ENCODE assay signal across 22 cellular contexts in the genomic region with DNA sequence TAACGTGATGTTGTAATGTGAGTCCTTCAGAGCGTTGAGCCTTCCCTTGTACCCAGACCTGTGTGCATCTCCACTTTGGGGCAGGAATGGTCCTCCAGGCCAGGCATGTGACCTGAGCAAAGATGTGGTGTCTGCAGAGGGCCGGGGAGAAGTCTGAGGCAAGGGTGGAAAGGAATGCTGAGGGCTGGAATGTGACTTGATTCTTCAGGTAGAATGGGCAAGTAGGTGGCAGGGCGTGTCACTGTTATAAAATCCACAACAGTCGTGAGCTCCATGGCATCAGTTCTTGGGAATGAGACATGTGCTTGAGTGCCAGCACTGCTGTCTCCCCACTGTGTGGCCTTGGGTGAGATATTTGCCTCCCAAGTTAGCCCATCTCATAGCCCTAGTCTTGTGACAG. TPM values are rescaled to one million over a fixed set of nuclear protein-coding genes. Genes with fewer than 3 reads are reported as not detected.
A peak's percentile ranks its signal among the peaks of the same experiment; 100 is the strongest.
DNase-seq lines count a peak whose midpoint lies in the region; ATAC-seq and TF ChIP-seq lines count a peak whose summit lies in the region.
"Had no signal": no experiment of that assay in that cellular context is flagged by ENCODE, and none has a peak within 500 bp of the region (broad histone marks: within the 10 kb centered on the region; RNA-seq: fewer than 3 reads in every experiment).

No MANE protein-coding gene starts in this region.

- no peak overlapping the region for H3K4me3 ChIP-seq in lower lobe of right lung
- H3K4me3 ChIP-seq in left ventricle myocardium inferior: no peak overlapping the region
- H3K4me3 ChIP-seq: A549, prostate gland, tibial nerve had no signal

- no peak for ATAC-seq in activated naive CD4-positive, alpha-beta T cell treated with anti-CD3 and anti-CD28 coated beads, Interleukin-2, amount 50 U/mL, for 72 hours
- peak; percentile 62 to 75 for ATAC-seq in lower lobe of right lung
- ATAC-seq in stimulated activated naive B cell treated with anti-CD40 and anti-IgM and Interleukin-4, amounts not matched to agents 10 μg/mL and 1 μg/mL and 100 μg/mL, for 72 hours (replicated peaks): no peak
- ATAC-seq: A549 had no signal

- no peaks in the 10 kb centered on the region for H3K27me3 ChIP-seq in lower lobe of right lung (ENCODE audit: low read depth)
- H3K27me3 ChIP-seq in left ventricle myocardium inferior (ENCODE audit: low read depth): no peaks in the 10 kb centered on the region
- H3K27me3 ChIP-seq: BE2C, brain microvascular endothelial cell, tibial nerve had no signal

- H3K27ac Mint-ChIP-seq in activated naive CD4-positive, alpha-beta T cell treated with anti-CD3 and anti-CD28 coated beads for 36 hours: peak overlapping the region; percentile 32
- peak overlapping the region in 1 of 2 donors; percentile 77 for H3K27ac Mint-ChIP-seq in activated naive CD4-positive, alpha-beta T cell treated with anti-CD3 and anti-CD28 coated beads, Interleukin-2, amount 50 U/mL, for 72 hours
- H3K27ac Mint-ChIP-seq in activated T-helper 1 cell treated with anti-CD3 and anti-CD28 coated beads, Interleukin-12 subunit alpha, Interleukin-12 subunit beta, Interleukin-2, Interleukin-4 antibody, amounts not matched to agents 30 ng/mL and 10 ng/mL and 1 ng/mL, durations not matched to agents 14 hours and 24 hours and 36 hours: peak overlapping the region; percentile 64
- H3K27ac Mint-ChIP-seq in stimulated activated naive B cell treated with anti-CD40 and anti-IgM and Interleukin-4, amounts not matched to agents 10 μg/mL and 1 μg/mL and 100 μg/mL, for 72 hours: peak overlapping the region; percentile 3

- H3K4me1 ChIP-seq in lower lobe of right lung: no peaks in the 10 kb centered on the region
- peaks cover 20% of the 10 kb centered on the region for H3K4me1 ChIP-seq in left ventricle myocardium inferior
- H3K4me1 ChIP-seq: A549, BE2C, prostate gland had no signal

- H3K27me3 Mint-ChIP-seq in activated naive CD4-positive, alpha-beta T cell treated with anti-CD3 and anti-CD28 coated beads for 36 hours (ENCODE audit: low read depth): no peaks in the 10 kb centered on the region
- no peaks in the 10 kb centered on the region for H3K27me3 Mint-ChIP-seq in activated T-helper 1 cell treated with anti-CD3 and anti-CD28 coated beads, Interleukin-12 subunit alpha, Interleukin-12 subunit beta, Interleukin-2, Interleukin-4 antibody, amounts not matched to agents 30 ng/mL and 10 ng/mL and 1 ng/mL, durations not matched to agents 14 hours and 24 hours and 36 hours (ENCODE audit: insufficient read depth)
- no peaks in the 10 kb centered on the region for H3K27me3 Mint-ChIP-seq in stimulated activated naive B cell treated with anti-CD40 and anti-IgM and Interleukin-4, amounts not matched to agents 10 μg/mL and 1 μg/mL and 100 μg/mL, for 72 hours

- CTCF ChIA-PET in activated naive CD4-positive, alpha-beta T cell treated with anti-CD3 and anti-CD28 coated beads for 36 hours (lab: Charles Lee): interaction anchor here (0.5 to 2.2 kb wide), 3 partner anchors 9 to 188 kb away, joined by 3 to 17 read pairs (median 4); no protein-coding TSS in a partner anchor

- H3K4me3 Mint-ChIP-seq in activated naive CD4-positive, alpha-beta T cell treated with anti-CD3 and anti-CD28 coated beads for 36 hours: no peak overlapping the region
- H3K4me3 Mint-ChIP-seq in activated T-helper 1 cell treated with anti-CD3 and anti-CD28 coated beads, Interleukin-12 subunit alpha, Interleukin-12 subunit beta, Interleukin-2, Interleukin-4 antibody, amounts not matched to agents 30 ng/mL and 10 ng/mL and 1 ng/mL, durations not matched to agents 14 hours and 24 hours and 36 hours: no peak overlapping the region
- H3K4me3 Mint-ChIP-seq in stimulated activated naive B cell treated with anti-CD40 and anti-IgM and Interleukin-4, amounts not matched to agents 10 μg/mL and 1 μg/mL and 100 μg/mL, for 72 hours: no peak overlapping the region
- H3K4me3 Mint-ChIP-seq: CD8-positive, alpha-beta memory T cell had no signal

- H3K36me3 ChIP-seq in lower lobe of right lung (peaks cover 43% of the 10 kb centered on the region), left ventricle myocardium inferior (peaks cover 38% of the 10 kb centered on the region)

- no peaks in the 10 kb centered on the region for H3K9me3 ChIP-seq in lower lobe of right lung
- H3K9me3 ChIP-seq in left ventricle myocardium inferior (replicated peaks): no peaks in the 10 kb centered on the region
- H3K9me3 ChIP-seq: A549, BE2C, prostate gland, tibial nerve had no signal

- no peaks in the 10 kb centered on the region for H3K9me3 Mint-ChIP-seq in activated naive CD4-positive, alpha-beta T cell treated with anti-CD3 and anti-CD28 coated beads for 36 hours
- H3K9me3 Mint-ChIP-seq in activated naive CD4-positive, alpha-beta T cell treated with anti-CD3 and anti-CD28 coated beads, Interleukin-2, amount 50 U/mL, for 72 hours: no peaks in the 10 kb centered on the region
- no peaks in the 10 kb centered on the region for H3K9me3 Mint-ChIP-seq in activated T-helper 1 cell treated with anti-CD3 and anti-CD28 coated beads, Interleukin-12 subunit alpha, Interleukin-12 subunit beta, Interleukin-2, Interleukin-4 antibody, amounts not matched to agents 30 ng/mL and 10 ng/mL and 1 ng/mL, durations not matched to agents 14 hours and 24 hours and 36 hours
- no peaks in the 10 kb centered on the region for H3K9me3 Mint-ChIP-seq in stimulated activated naive B cell treated with anti-CD40 and anti-IgM and Interleukin-4, amounts not matched to agents 10 μg/mL and 1 μg/mL and 100 μg/mL, for 72 hours
- H3K9me3 Mint-ChIP-seq: CD8-positive, alpha-beta memory T cell had no signal

- TF ChIP-seq CTCF in lower lobe of right lung (IDR thresholded peaks at IDR 0.05): no peak
- TF ChIP-seq CTCF in left ventricle myocardium inferior (IDR thresholded peaks at IDR 0.05; ENCODE audit: borderline replicate concordance): no peak

- H3K4me1 Mint-ChIP-seq in activated naive CD4-positive, alpha-beta T cell treated with anti-CD3 and anti-CD28 coated beads for 36 hours (ENCODE audit: low read depth): peaks cover 10% of the 10 kb centered on the region
- H3K4me1 Mint-ChIP-seq in activated T-helper 1 cell treated with anti-CD3 and anti-CD28 coated beads, Interleukin-12 subunit alpha, Interleukin-12 subunit beta, Interleukin-2, Interleukin-4 antibody, amounts not matched to agents 30 ng/mL and 10 ng/mL and 1 ng/mL, durations not matched to agents 14 hours and 24 hours and 36 hours (ENCODE audit: low read depth): peaks cover 21% of the 10 kb centered on the region
- peaks cover 16 to 19% of the 10 kb centered on the region in 2 donors for H3K4me1 Mint-ChIP-seq in stimulated activated naive B cell treated with anti-CD40 and anti-IgM and Interleukin-4, amounts not matched to agents 10 μg/mL and 1 μg/mL and 100 μg/mL, for 72 hours

- H3K27ac ChIP-seq in lower lobe of right lung (peak overlapping the region; percentile 36), left ventricle myocardium inferior (replicated peaks) (no peak overlapping the region)
- H3K27ac ChIP-seq: A549, brain microvascular endothelial cell, KMS-11, prostate gland had no signal

- DNase-seq in activated naive CD4-positive, alpha-beta T cell treated with anti-CD3 and anti-CD28 coated beads for 36 hours: no peak
- DNase-seq in activated naive CD4-positive, alpha-beta T cell treated with anti-CD3 and anti-CD28 coated beads, Interleukin-2, amount 50 U/mL, for 72 hours (ENCODE audit: low spot score in 2 of 2): no peak
- DNase-seq in activated T-helper 1 cell treated with anti-CD3 and anti-CD28 coated beads, Interleukin-12 subunit alpha, Interleukin-12 subunit beta, Interleukin-2, Interleukin-4 antibody, amounts not matched to agents 30 ng/mL and 10 ng/mL and 1 ng/mL, durations not matched to agents 14 hours and 24 hours and 36 hours (ENCODE audit: low spot score): no peak
- DNase-seq in lower lobe of right lung: no peak
- DNase-seq in stimulated activated naive B cell treated with anti-CD40 and anti-IgM and Interleukin-4, amounts not matched to agents 10 μg/mL and 1 μg/mL and 100 μg/mL, for 72 hours: no peak
- DNase-seq in RKO (ENCODE audit: low spot score): no peak
- no peak for DNase-seq in left ventricle myocardium inferior
- DNase-seq in activated CD8-positive, alpha-beta memory T cell treated with anti-CD3 and anti-CD28 coated beads for 24 hours: no peak
- DNase-seq: activated gamma-delta T cell; amniotic stem cell; BE2C; brain microvascular endothelial cell; CD8-positive, alpha-beta memory T cell; DMS 273 treated with DMSO at 0.1 percent for 48 hours; islet precursor cell; NCI-H1417 treated with DMSO at 0.1 percent for 48 hours; NCI-H82; T1000 had no signal

- peaks cover 11% of the 10 kb centered on the region for H3K36me3 Mint-ChIP-seq in activated naive CD4-positive, alpha-beta T cell treated with anti-CD3 and anti-CD28 coated beads for 36 hours (ENCODE audit: low read depth)
- peaks cover 5 to 9% of the 10 kb centered on the region in 2 donors for H3K36me3 Mint-ChIP-seq in activated naive CD4-positive, alpha-beta T cell treated with anti-CD3 and anti-CD28 coated beads, Interleukin-2, amount 50 U/mL, for 72 hours
- H3K36me3 Mint-ChIP-seq in activated T-helper 1 cell treated with anti-CD3 and anti-CD28 coated beads, Interleukin-12 subunit alpha, Interleukin-12 subunit beta, Interleukin-2, Interleukin-4 antibody, amounts not matched to agents 30 ng/mL and 10 ng/mL and 1 ng/mL, durations not matched to agents 14 hours and 24 hours and 36 hours (ENCODE audit: low read depth): peaks cover 17% of the 10 kb centered on the region
- peaks cover 35 to 46% of the 10 kb centered on the region in 2 donors for H3K36me3 Mint-ChIP-seq in stimulated activated naive B cell treated with anti-CD40 and anti-IgM and Interleukin-4, amounts not matched to agents 10 μg/mL and 1 μg/mL and 100 μg/mL, for 72 hours

- intact Hi-C loops in activated naive CD4-positive, alpha-beta T cell treated with anti-CD3 and anti-CD28 coated beads for 36 hours (cut with micrococcal nuclease): no loop called here
- intact Hi-C loops in activated T-helper 1 cell treated with anti-CD3 and anti-CD28 coated beads, Interleukin-12 subunit alpha, Interleukin-12 subunit beta, Interleukin-2, Interleukin-4 antibody, amounts not matched to agents 30 ng/mL and 10 ng/mL and 1 ng/mL, durations not matched to agents 14 hours and 24 hours and 36 hours (cut with micrococcal nuclease): no loop called here
- intact Hi-C loops in lower lobe of right lung (cut with DNase I) (no loop called here), left ventricle myocardium inferior (cut with micrococcal nuclease) (no loop called here)

RNA-seq across cellular contexts. Expression of a gene that starts 24.0 kb away (rescaled TPM):
- total RNA-seq in activated naive CD4-positive, alpha-beta T cell treated with anti-CD3 and anti-CD28 coated beads for 36 hours: under 1 TPM; 0.12 to 0.20 TPM
- under 1 TPM; 0.06 to 0.20 TPM for total RNA-seq in activated naive CD4-positive, alpha-beta T cell treated with anti-CD3 and anti-CD28 coated beads, Interleukin-2, amount 50 U/mL, for 72 hours
- 0.13 and 0.34 TPM in 2 replicates for total RNA-seq in activated T-helper 1 cell treated with anti-CD3 and anti-CD28 coated beads, Interleukin-12 subunit alpha, Interleukin-12 subunit beta, Interleukin-2, Interleukin-4 antibody, amounts not matched to agents 30 ng/mL and 10 ng/mL and 1 ng/mL, durations not matched to agents 14 hours and 24 hours and 36 hours
- 0.35 TPM for total RNA-seq in lower lobe of right lung
- 0.55 TPM for total RNA-seq in left ventricle myocardium inferior

Comparison
In these comparisons a context has a peak if more than half of its experiments do, and no peak if none do; other contexts are left out.
1. ATAC-seq: peak in lower lobe of right lung (2 of 2); none in activated naive CD4-positive, alpha-beta T cell treated with anti-CD3 and anti-CD28 coated beads, Interleukin-2, amount 50 U/mL, for 72 hours (0 of 2) and stimulated activated naive B cell treated with anti-CD40 and anti-IgM and Interleukin-4, amounts not matched to agents 10 μg/mL and 1 μg/mL and 100 μg/mL, for 72 hours (0 of 2).